ENCODE assay signal across 11 cellular contexts in genomic region chr7:28533731-28534531, GRCh38.
DNase-seq lines count a peak whose midpoint lies in the region; ATAC-seq and TF ChIP-seq lines count a peak whose summit lies in the region.
"Had no signal": no experiment of that assay in that cellular context is flagged by ENCODE, and none has a peak within 500 bp of the region (broad histone marks: within the 10 kb centered on the region; RNA-seq: fewer than 3 reads in every experiment).

No MANE protein-coding gene starts in this region.

- H3K4me1 ChIP-seq in colonic mucosa (no peaks in the 10 kb centered on the region), mesenchymal stem cell (ENCODE audit: control insufficient read depth, insufficient read depth, low read depth, low read length) (peaks cover 6% of the 10 kb centered on the region), upper lobe of right lung (peaks cover 3% of the 10 kb centered on the region)

- no peak overlapping the region for H2BK120ac ChIP-seq in mesenchymal stem cell (ENCODE audit: low read depth, low read length)

- no peaks in the 10 kb centered on the region for H3K79me1 ChIP-seq in mesenchymal stem cell (replicated peaks; ENCODE audit: low read length, poor library complexity, severe bottlenecking)

- no peak overlapping the region for H4K91ac ChIP-seq in mesenchymal stem cell (ENCODE audit: low read length)

- H2AK5ac ChIP-seq in mesenchymal stem cell (ENCODE audit: low read length, severe bottlenecking) = peak overlapping the region; percentile 3

- ATAC-seq in upper lobe of right lung (peak; percentile 39), HG02870 (IDR thresholded peaks at IDR 0.05; ENCODE audit: unreplicated experiment) (no peak)
- ATAC-seq: K562, WTC11 had no signal

- H3K9ac ChIP-seq in colonic mucosa (ENCODE audit: low read depth in 2 of 2, low read length in 2 of 2) = no peak overlapping the region
- H3K9ac ChIP-seq in mesenchymal stem cell (ENCODE audit: low read length) = peak overlapping the region; percentile 77

- H3K4me2 ChIP-seq in mesenchymal stem cell (ENCODE audit: low read length, poor library complexity, severe bottlenecking) = no peak overlapping the region

- no peak overlapping the region for H4K8ac ChIP-seq in mesenchymal stem cell (ENCODE audit: low read length)

- no peaks in the 10 kb centered on the region for H3K4me1 Mint-ChIP-seq in activated CD4-positive, alpha-beta T cell treated with anti-CD3 and anti-CD28 coated beads, Interleukin-2, amount 10 ng/mL, durations not matched to agents 7 days and 5 days

- H3K9me3 Mint-ChIP-seq in activated CD4-positive, alpha-beta T cell treated with anti-CD3 and anti-CD28 coated beads, Interleukin-2, amount 10 ng/mL, durations not matched to agents 7 days and 5 days = no peaks in the 10 kb centered on the region
- H3K9me3 Mint-ChIP-seq: activated naive CD4-positive, alpha-beta T cell treated with anti-CD3 and anti-CD28 coated beads for 36 hours had no signal

- POLR2A ChIA-PET in activated CD4-positive, alpha-beta T cell treated with anti-CD3 and anti-CD28 coated beads, Interleukin-2, amount 10 ng/mL, durations not matched to agents 7 days and 5 days (lab: Charles Lee) = no interaction called here

- H3K27ac Mint-ChIP-seq in activated CD4-positive, alpha-beta T cell treated with anti-CD3 and anti-CD28 coated beads, Interleukin-2, amount 10 ng/mL, durations not matched to agents 7 days and 5 days = no peak overlapping the region
- H3K27ac Mint-ChIP-seq: activated naive CD4-positive, alpha-beta T cell treated with anti-CD3 and anti-CD28 coated beads for 36 hours; WTC11 had no signal

- no peaks in the 10 kb centered on the region for H3K36me3 ChIP-seq in colonic mucosa
- H3K36me3 ChIP-seq in mesenchymal stem cell (ENCODE audit: control insufficient read depth in 1 of 2, insufficient read depth in 2 of 2, low read depth in 1 of 2, low read length in 2 of 2) = no peaks in the 10 kb centered on the region
- no peaks in the 10 kb centered on the region for H3K36me3 ChIP-seq in upper lobe of right lung

- peaks cover 8% of the 10 kb centered on the region for H3K27me3 Mint-ChIP-seq in activated CD4-positive, alpha-beta T cell treated with anti-CD3 and anti-CD28 coated beads, Interleukin-2, amount 10 ng/mL, durations not matched to agents 7 days and 5 days

- no peak overlapping the region for H2AFZ ChIP-seq in mesenchymal stem cell (ENCODE audit: low read depth, low read length)

- intact Hi-C loops in colonic mucosa (cut with DNase I) (no loop called here), upper lobe of right lung (cut with DNase I) (no loop called here)

- H3K23ac ChIP-seq in mesenchymal stem cell (ENCODE audit: low read length in 2 of 2) = no peak overlapping the region

- TF ChIP-seq CTCF in colonic mucosa (IDR thresholded peaks at IDR 0.05) (no peak), upper lobe of right lung (IDR thresholded peaks at IDR 0.05) (no peak)

- WGBS in mesenchymal stem cell = 77% methylated on average over 6 of the region's 6 CpGs

- DNase-seq in NCI-H2227 (lab: John Stamatoyannopoulos, UW; ENCODE audit: unreplicated experiment) (peak; percentile 35), colonic mucosa (peak; percentile 23), mesenchymal stem cell (no peak), upper lobe of right lung (no peak), GOT3 (lab: John Stamatoyannopoulos, UW) (no peak)
- DNase-seq in activated CD4-positive, alpha-beta T cell treated with anti-CD3 and anti-CD28 coated beads, Interleukin-2, amount 10 ng/mL, durations not matched to agents 7 days and 5 days = no peak
- DNase-seq: activated naive CD4-positive, alpha-beta T cell treated with anti-CD3 and anti-CD28 coated beads for 36 hours; mesendoderm had no signal

- no peak overlapping the region for H3K18ac ChIP-seq in mesenchymal stem cell (ENCODE audit: low read depth in 1 of 2, low read length in 2 of 2)

- H2BK15ac ChIP-seq in mesenchymal stem cell (ENCODE audit: low read depth, poor library complexity, severe bottlenecking) = no peak overlapping the region

- no peak overlapping the region for H3K27ac ChIP-seq in colonic mucosa
- H3K27ac ChIP-seq in mesenchymal stem cell (ENCODE audit: low read length, poor library complexity, severe bottlenecking) = no peak overlapping the region
- H3K27ac ChIP-seq in upper lobe of right lung = no peak overlapping the region

- H3K4me3 ChIP-seq in colonic mucosa (no peak overlapping the region), mesenchymal stem cell (ENCODE audit: insufficient read depth in 1 of 2, low read depth in 1 of 2, low read length in 2 of 2) (no peak overlapping the region), upper lobe of right lung (no peak overlapping the region)
- H3K4me3 ChIP-seq: K562 had no signal

- CTCF ChIA-PET in activated CD4-positive, alpha-beta T cell treated with anti-CD3 and anti-CD28 coated beads, Interleukin-2, amount 10 ng/mL, durations not matched to agents 7 days and 5 days (lab: Charles Lee) = no interaction called here

- no peak overlapping the region for H3K4me3 Mint-ChIP-seq in activated CD4-positive, alpha-beta T cell treated with anti-CD3 and anti-CD28 coated beads, Interleukin-2, amount 10 ng/mL, durations not matched to agents 7 days and 5 days
- H3K4me3 Mint-ChIP-seq: activated naive CD4-positive, alpha-beta T cell treated with anti-CD3 and anti-CD28 coated beads for 36 hours; WTC11 had no signal

- no peak overlapping the region for H3K14ac ChIP-seq in mesenchymal stem cell (ENCODE audit: low read length in 2 of 2)

- H2BK5ac ChIP-seq in mesenchymal stem cell (ENCODE audit: low read depth, low read length, poor library complexity, severe bottlenecking) = no peak overlapping the region

- H3K27me3 ChIP-seq in colonic mucosa (no peaks in the 10 kb centered on the region), mesenchymal stem cell (ENCODE audit: control insufficient read depth in 1 of 2, insufficient read depth in 1 of 2, low read length in 2 of 2) (no peaks in the 10 kb centered on the region), upper lobe of right lung (no peaks in the 10 kb centered on the region)

- no peaks in the 10 kb centered on the region for H3K36me3 Mint-ChIP-seq in activated CD4-positive, alpha-beta T cell treated with anti-CD3 and anti-CD28 coated beads, Interleukin-2, amount 10 ng/mL, durations not matched to agents 7 days and 5 days (ENCODE audit: low read depth)

- no peaks in the 10 kb centered on the region for H3K9me3 ChIP-seq in colonic mucosa
- no peaks in the 10 kb centered on the region for H3K9me3 ChIP-seq in mesenchymal stem cell (ENCODE audit: control insufficient read depth, low read length)
- H3K9me3 ChIP-seq in upper lobe of right lung = no peaks in the 10 kb centered on the region

- no peak overlapping the region for H3K4ac ChIP-seq in mesenchymal stem cell (ENCODE audit: low read depth in 1 of 2, low read length in 2 of 2)

- no peak overlapping the region for H2BK12ac ChIP-seq in mesenchymal stem cell (ENCODE audit: low read length in 2 of 2)

Comparison
In these comparisons a context has a peak if more than half of its experiments do, and no peak if none do; other contexts are left out.
1. DNase-seq: peak in NCI-H2227 (single experiment) and colonic mucosa (single experiment); none in mesenchymal stem cell (single experiment), upper lobe of right lung (single experiment), GOT3 (single experiment) and activated CD4-positive, alpha-beta T cell treated with anti-CD3 and anti-CD28 coated beads, Interleukin-2, amount 10 ng/mL, durations not matched to agents 7 days and 5 days (single experiment).